In genomic region chr10:24670964-24671670, GRCh38 we compare ENCODE assay signal across 18 cellular contexts. TPM values are rescaled to one million over a fixed set of nuclear protein-coding genes. Genes with fewer than 3 reads are reported as not detected.
A peak's percentile ranks its signal among the peaks of the same experiment; 100 is the strongest.
DNase-seq lines count a peak whose midpoint lies in the region; ATAC-seq, FAIRE-seq and TF ChIP-seq lines count a peak whose summit lies in the region.
"Had no signal": no experiment of that assay in that cellular context is flagged by ENCODE, and none has a peak within 500 bp of the region (broad histone marks: within the 10 kb centered on the region; RNA-seq: fewer than 3 reads in every experiment).

No MANE protein-coding gene starts in this region.

- intact Hi-C loops in Calu3 (cut with micrococcal nuclease; ENCODE audit: unreplicated experiment): no loop called here
- intact Hi-C loops in vagina (cut with DNase I): no loop called here
- intact Hi-C loops in upper lobe of right lung (cut with DNase I): no loop called here

- H3K4me3 Mint-ChIP-seq in Calu3 (ENCODE audit: low read depth, unreplicated experiment) (no peak overlapping the region), brain (peak overlapping the region in 2 of 5 experiments; percentile 4 to 17), memory B cell (no peak overlapping the region)
- H3K4me3 Mint-ChIP-seq: B cell; CD4-positive, alpha-beta memory T cell had no signal

- no peak for TF ChIP-seq POLR2A in H54 (IDR thresholded peaks at IDR 0.05; ENCODE audit: low read depth, low read length)
- no peak for TF ChIP-seq POLR2A in vagina (IDR thresholded peaks at IDR 0.05)

- H3K9me3 ChIP-seq in vagina: no peaks in the 10 kb centered on the region
- no peaks in the 10 kb centered on the region for H3K9me3 ChIP-seq in upper lobe of right lung
- H3K9me3 ChIP-seq: HAP-1 had no signal

- H3K4me1 ChIP-seq in vagina (no peaks in the 10 kb centered on the region), upper lobe of right lung (peaks cover 5% of the 10 kb centered on the region)

- H3K27me3 ChIP-seq in vagina (no peaks in the 10 kb centered on the region), upper lobe of right lung (no peaks in the 10 kb centered on the region)

- H3K27ac ChIP-seq in vagina (no peak overlapping the region), upper lobe of right lung (no peak overlapping the region)
- H3K27ac ChIP-seq: SK-N-MC had no signal

- ATAC-seq in memory B cell (ENCODE audit: low read depth) (no peak), upper lobe of right lung (no peak)
- ATAC-seq: Panc1, Right ventricle myocardium inferior had no signal

- H3K36me3 ChIP-seq in vagina (no peaks in the 10 kb centered on the region), upper lobe of right lung (peaks cover 6% of the 10 kb centered on the region)

- H3K9me3 Mint-ChIP-seq in Calu3 (ENCODE audit: low read depth, unreplicated experiment) (no peaks in the 10 kb centered on the region), brain (peaks cover 5 to 20% (median 16%) of the 10 kb centered on the region in 5 experiments), memory B cell (no peaks in the 10 kb centered on the region)
- H3K9me3 Mint-ChIP-seq: CD4-positive, alpha-beta memory T cell had no signal

- peaks cover 19% of the 10 kb centered on the region for H3K4me1 Mint-ChIP-seq in Calu3 (ENCODE audit: low read depth, unreplicated experiment)
- H3K4me1 Mint-ChIP-seq in brain: peaks cover 38% of the 10 kb centered on the region
- peaks cover 4% of the 10 kb centered on the region for H3K4me1 Mint-ChIP-seq in memory B cell

- no peak overlapping the region for H3K4me3 ChIP-seq in vagina
- H3K4me3 ChIP-seq in upper lobe of right lung: no peak overlapping the region
- H3K4me3 ChIP-seq: HAP-1, SK-N-MC had no signal

- H3K36me3 Mint-ChIP-seq in Calu3 (ENCODE audit: insufficient read depth, unreplicated experiment) (no peaks in the 10 kb centered on the region), brain (peaks cover 90% of the 10 kb centered on the region), memory B cell (peaks cover 4% of the 10 kb centered on the region)
- H3K36me3 Mint-ChIP-seq: CD4-positive, alpha-beta memory T cell had no signal

- CTCF ChIA-PET in Calu3 (lab: Charles Lee): interaction anchor here (0.6 to 0.7 kb wide), 2 partner anchors 75 to 1814 kb away, joined by 3 to 5 read pairs; no protein-coding TSS in a partner anchor

- H3K27me3 Mint-ChIP-seq in Calu3 (ENCODE audit: unreplicated experiment): no peaks in the 10 kb centered on the region
- no peaks in the 10 kb centered on the region for H3K27me3 Mint-ChIP-seq in brain
- H3K27me3 Mint-ChIP-seq in memory B cell: no peaks in the 10 kb centered on the region
- H3K27me3 Mint-ChIP-seq: B cell; CD4-positive, alpha-beta memory T cell had no signal

- TF ChIP-seq CTCF in Calu3 (IDR thresholded peaks at IDR 0.05; ENCODE audit: unreplicated experiment) (no peak), brain (conservative IDR thresholded peaks at IDR 0.05) (no peak), vagina (IDR thresholded peaks at IDR 0.05) (no peak), upper lobe of right lung (IDR thresholded peaks at IDR 0.05) (no peak)

- no peak for DNase-seq in Calu3
- no peak for DNase-seq in H54 (ENCODE audit: insufficient read length, low spot score)
- no peak for DNase-seq in memory B cell (ENCODE audit: low spot score in 2 of 2)
- no peak for DNase-seq in NCI-H524 treated with DMSO at 0.1 percent for 48 hours (lab: John Stamatoyannopoulos, UW)
- DNase-seq in frontal cortex (ENCODE audit: low spot score in 2 of 2): no peak
- DNase-seq in vagina (ENCODE audit: extremely low spot score in 2 of 2): no peak
- no peak for DNase-seq in upper lobe of right lung
- DNase-seq: ACHN; CD4-positive, alpha-beta memory T cell; NCI-H1694; NCI-H345; NCI-H774 had no signal

- H3K27ac Mint-ChIP-seq in Calu3 (ENCODE audit: unreplicated experiment) (peak overlapping the region; percentile 21), brain (peak overlapping the region in 4 of 5 experiments; percentile 5 to 84 (median 52)), memory B cell (peak overlapping the region; percentile 5)
- H3K27ac Mint-ChIP-seq: B cell had no signal

- FAIRE-seq in H54 (lab: Jason Lieb, UNC) (peak; percentile 15), frontal cortex (lab: Jason Lieb, UNC) (no peak)

- BruUV-seq in Calu3 (replicated peaks; lab: Mats Ljungman, UMichigan): no TSS peak

RNA-seq across cellular contexts. Expression of gene ARHGAP21, which starts 52.6 kb away (rescaled TPM):
- total RNA-seq in Calu3 (2022) (67.0 and 67.5 TPM in 2 replicates), frontal cortex (228 TPM), vagina (43.0 TPM), upper lobe of right lung (85.0 TPM)
- polyA plus RNA-seq in brain (ENCODE audit: insufficient read depth, low read depth, low replicate concordance): 48.1 TPM
